22 cellular contexts compared by ENCODE assay signal in the genomic region with DNA sequence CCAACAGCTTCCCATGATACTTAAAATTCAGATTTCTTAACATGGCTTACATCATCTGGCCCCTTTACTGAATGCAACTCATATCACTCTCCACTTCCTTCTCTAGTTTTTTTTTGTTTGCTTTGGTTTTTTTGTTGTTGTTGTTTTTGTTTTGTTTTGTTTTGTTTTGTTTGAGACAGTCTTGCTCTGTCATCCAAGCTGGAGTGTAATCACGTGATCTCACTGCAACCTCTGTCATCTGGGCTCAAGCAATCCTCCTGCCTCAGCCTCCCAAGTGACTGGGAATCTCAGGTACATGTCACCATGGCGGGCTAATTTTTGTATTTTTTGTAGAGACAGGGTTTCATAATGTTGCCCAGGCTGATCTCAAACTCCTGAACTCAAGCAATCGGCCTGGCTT.
"Had no signal": no experiment of that assay in that cellular context is flagged by ENCODE, and none has a peak within 500 bp of the region (broad histone marks: within the 10 kb centered on the region; RNA-seq: fewer than 3 reads in every experiment).

No MANE protein-coding gene starts in this region.

- H3K27ac ChIP-seq: epithelial cell of prostate, esophagus muscularis mucosa, gastrocnemius medialis, heart right ventricle, neutrophil, psoas muscle, right lobe of liver, suprapubic skin, thyroid gland, uterus had no signal

- H3K4me3 Mint-ChIP-seq: nephron, type B pancreatic cell had no signal

- H3K9me3 Mint-ChIP-seq: effector memory CD8-positive, alpha-beta T cell; naive B cell; nephron; stimulated activated effector memory CD8-positive, alpha-beta T cell treated with anti-CD3 and anti-CD28 coated beads, Interleukin-12 subunit alpha, Interleukin-12 subunit beta, amount 100 ng/mL, for 72 hours; type B pancreatic cell had no signal

- ATAC-seq: effector memory CD8-positive, alpha-beta T cell; gastrocnemius medialis; heart right ventricle; psoas muscle; right lobe of liver; stimulated activated effector memory CD8-positive, alpha-beta T cell treated with anti-CD3 and anti-CD28 coated beads, Interleukin-12 subunit alpha, Interleukin-12 subunit beta, amount 100 ng/mL, for 72 hours; stimulated activated naive CD8-positive, alpha-beta T cell treated with anti-CD3 and anti-CD28 coated beads, Interleukin-15, Interleukin-2, amounts not matched to agents 100 U/mL and 50 U/mL, for 24 hours had no signal

- H3K4me1 ChIP-seq: esophagus muscularis mucosa, gastrocnemius medialis, heart right ventricle, psoas muscle, right lobe of liver, suprapubic skin, thyroid gland, uterus had no signal

- H3K27ac Mint-ChIP-seq: nephron; stimulated activated effector memory CD8-positive, alpha-beta T cell treated with anti-CD3 and anti-CD28 coated beads, Interleukin-12 subunit alpha, Interleukin-12 subunit beta, amount 100 ng/mL, for 72 hours; type B pancreatic cell had no signal

- DNase-seq: effector memory CD8-positive, alpha-beta T cell; gastrocnemius medialis; heart right ventricle; hypothalamus; kidney glomerular epithelial cell; mesendoderm; naive B cell; psoas muscle; retina; right lobe of liver; stimulated activated CD4-positive, alpha-beta T cell treated with anti-CD3 and anti-CD28 coated beads, Interleukin-4, amount 100 ng/mL, for 1 hour; stimulated activated CD8-positive, alpha-beta memory T cell treated with anti-CD3 and anti-CD28 coated beads, Interleukin-4, amount 100 ng/mL, for 48 hours; stimulated activated naive CD8-positive, alpha-beta T cell treated with anti-CD3 and anti-CD28 coated beads, Interleukin-15, Interleukin-2, amounts not matched to agents 100 U/mL and 50 U/mL, for 24 hours; thyroid gland; uterus had no signal

- H3K36me3 ChIP-seq: neutrophil, uterus had no signal

- H3K9me3 ChIP-seq: esophagus muscularis mucosa, gastrocnemius medialis, heart right ventricle, neutrophil, psoas muscle, right lobe of liver, suprapubic skin, thyroid gland, uterus had no signal

- H3K4me1 Mint-ChIP-seq: naive B cell; nephron; stimulated activated effector memory CD8-positive, alpha-beta T cell treated with anti-CD3 and anti-CD28 coated beads, Interleukin-12 subunit alpha, Interleukin-12 subunit beta, amount 100 ng/mL, for 72 hours had no signal

- H3K4me3 ChIP-seq: gastrocnemius medialis, psoas muscle, right lobe of liver, thyroid gland, uterus had no signal

- H3K27me3 Mint-ChIP-seq: effector memory CD8-positive, alpha-beta T cell; naive B cell; type B pancreatic cell had no signal

- H3K27me3 ChIP-seq: esophagus muscularis mucosa, gastrocnemius medialis, heart right ventricle, neutrophil, right lobe of liver, suprapubic skin, thyroid gland, uterus had no signal
